8 cellular contexts compared by ENCODE assay signal in the genomic region with DNA sequence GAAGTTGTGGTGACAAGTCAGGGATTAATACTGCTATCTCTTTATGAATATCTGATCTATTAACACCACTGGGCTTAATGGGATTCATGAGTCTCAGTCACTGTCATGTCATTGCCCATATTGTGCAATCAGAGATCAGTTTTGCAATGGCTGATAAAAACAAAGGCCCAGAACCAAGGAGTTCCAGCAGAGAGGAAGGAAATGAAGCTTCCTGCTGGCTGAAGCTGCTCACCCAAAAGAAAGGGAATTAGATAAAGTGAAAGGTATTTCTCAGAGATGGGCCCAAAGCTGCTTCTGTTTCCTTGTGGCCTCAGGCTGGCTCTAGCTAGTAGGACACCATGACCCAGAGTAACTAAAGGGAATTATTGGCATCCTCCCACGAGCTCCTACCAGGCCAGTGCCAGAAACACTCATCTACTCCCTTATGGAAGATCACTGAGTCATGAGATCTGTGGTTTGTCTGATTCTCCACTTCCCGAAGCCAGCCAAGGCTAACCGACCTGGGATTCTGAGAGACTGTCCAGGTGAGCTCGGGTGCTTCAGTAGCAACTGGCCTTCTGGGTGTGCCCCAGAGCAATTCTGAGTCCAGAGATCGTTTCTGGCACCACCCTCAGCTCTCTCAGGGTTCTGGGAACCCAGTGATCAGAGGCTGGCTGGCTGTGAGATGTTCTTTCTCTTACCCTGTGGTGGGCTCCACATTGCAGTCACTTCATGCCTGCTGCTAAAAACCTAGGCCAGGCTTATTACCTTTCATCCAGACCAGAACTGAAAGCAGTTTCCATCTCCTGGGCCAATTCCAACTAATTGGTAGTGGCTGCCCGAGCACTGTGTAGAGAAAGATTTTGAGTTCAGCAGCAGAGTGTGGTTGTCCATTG.
DNase-seq lines count a peak whose midpoint lies in the region; TF ChIP-seq lines count a peak whose summit lies in the region.

No MANE protein-coding gene starts in this region.

- in situ Hi-C loops in SK-MEL-5 (cut with HindIII; ENCODE audit: low pct_unique_long_range_greater_than_20kb, low sequenced_read_pairs) = no loop called here

- CTCF ChIA-PET in GM10248 (lab: Yijun Ruan, JAX) = interaction anchor here (0.8 to 1.2 kb wide), 4 partner anchors 11 to 224 kb away, joined by 3 to 4 read pairs (median 3); no protein-coding TSS in a partner anchor

- POLR2A ChIA-PET in GM10248 (lab: Yijun Ruan, JAX) = no interaction called here

- DNase-seq in GM04504 (ENCODE audit: low read depth) (peak; percentile 83), SK-MEL-5 (ENCODE audit: low read depth, low spot score) (peak; percentile 42), esophagus squamous epithelium (lab: John Stamatoyannopoulos, UW) (no peak), non-pigmented ciliary epithelial cell (ENCODE audit: low read depth) (peak; percentile 63), NCI-H2081 (lab: John Stamatoyannopoulos, UW) (no peak), GM10248 (ENCODE audit: extremely low spot score) (no peak)
- DNase-seq in activated CD4-positive, alpha-beta T cell treated with anti-CD3 and anti-CD28 coated beads for 48 hours = no peak
- no peak for DNase-seq in activated CD4-positive, alpha-beta T cell treated with anti-CD3 and anti-CD28 coated beads for 1 hour

- H3K4me1 ChIP-seq in esophagus squamous epithelium = peaks cover 23 to 49% (median 30%) of the 10 kb centered on the region in 3 donors

- TF ChIP-seq CTCF in esophagus squamous epithelium (IDR thresholded peaks at IDR 0.05) (no peak), GM10248 (IDR thresholded peaks at IDR 0.05; ENCODE audit: control extremely low read depth, extremely low read depth, low read depth, missing control alignments) (no peak)

- no peaks in the 10 kb centered on the region for H3K36me3 ChIP-seq in esophagus squamous epithelium

- intact Hi-C loops in esophagus squamous epithelium (cut with DNase I) = no loop called here

- 11 to 26% methylated on average over 6 of the region's 6 CpGs for WGBS in esophagus squamous epithelium, 2 donors

- peak overlapping the region; percentile 77 to 94 (median 90) for H3K27ac ChIP-seq in esophagus squamous epithelium

- H3K27me3 ChIP-seq in esophagus squamous epithelium = no peaks in the 10 kb centered on the region

- H3K4me3 ChIP-seq in esophagus squamous epithelium = peak overlapping the region in 1 of 4 donors; percentile 37

- no peaks in the 10 kb centered on the region for H3K9me3 ChIP-seq in esophagus squamous epithelium

- TF ChIP-seq POLR2A in esophagus squamous epithelium (IDR thresholded peaks at IDR 0.05) = no peak

Comparison
In these comparisons a context has a peak if more than half of its experiments do, and no peak if none do; other contexts are left out.
1. DNase-seq: peak in GM04504 (single experiment), SK-MEL-5 (single experiment) and non-pigmented ciliary epithelial cell (single experiment); none in esophagus squamous epithelium (single experiment), activated CD4-positive, alpha-beta T cell treated with anti-CD3 and anti-CD28 coated beads for 48 hours (single experiment), NCI-H2081 (0 of 2), activated CD4-positive, alpha-beta T cell treated with anti-CD3 and anti-CD28 coated beads for 1 hour (single experiment) and GM10248 (single experiment).